ENCODE assay signal across 8 cellular contexts in the genomic region with DNA sequence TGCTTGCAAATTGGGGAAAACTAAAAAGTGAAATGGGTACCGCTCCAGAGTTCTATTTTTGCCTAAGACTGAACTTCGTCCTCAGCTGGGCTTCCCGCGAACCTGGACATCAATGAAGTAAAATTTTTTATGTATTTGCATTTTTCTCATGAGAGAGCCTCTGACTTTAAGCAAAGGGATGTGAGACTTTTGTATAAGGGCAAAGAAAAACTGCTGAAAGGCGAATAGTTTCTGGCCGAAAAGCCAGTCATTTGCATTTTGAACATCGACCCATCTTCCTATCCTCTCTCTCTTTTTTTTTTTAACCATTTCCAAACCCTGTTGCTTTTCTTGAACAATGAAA. TPM values are rescaled to one million over a fixed set of nuclear protein-coding genes. Genes with fewer than 3 reads are reported as not detected.
DNase-seq lines count a peak whose midpoint lies in the region; ATAC-seq and TF ChIP-seq lines count a peak whose summit lies in the region.

No MANE protein-coding gene starts in this region.

- H3K4me1 ChIP-seq in HEK293 (ENCODE audit: control insufficient read depth, insufficient read depth, low read length), result no peaks in the 10 kb centered on the region
- H3K4me1 ChIP-seq in lower lobe of right lung, result peaks cover 15% of the 10 kb centered on the region

- TF ChIP-seq CTCF in C4-2B (conservative IDR thresholded peaks at IDR 0.05) (no peak), HEK293 (tag by site-specific recombination; IDR thresholded peaks at IDR 0.05) (no peak), lower lobe of right lung (IDR thresholded peaks at IDR 0.05) (no peak)

- ATAC-seq in activated naive CD8-positive, alpha-beta T cell treated with anti-CD3 and anti-CD28 coated beads, Interleukin-2, amount 50 U/mL, for 24 hours, result no peak
- no peak for ATAC-seq in lower lobe of right lung
- no peak for ATAC-seq in HG02588 (IDR thresholded peaks at IDR 0.05; ENCODE audit: unreplicated experiment)
- no peak for ATAC-seq in HG02610 (IDR thresholded peaks at IDR 0.05; ENCODE audit: unreplicated experiment)

- POLR2A ChIA-PET in HEK293 (lab: Yijun Ruan, JAX), result no interaction called here

- no peaks in the 10 kb centered on the region for H3K9me3 ChIP-seq in HEK293 (ENCODE audit: control insufficient read depth, insufficient read depth, low read depth, low read length)
- no peaks in the 10 kb centered on the region for H3K9me3 ChIP-seq in lower lobe of right lung

- intact Hi-C loops in lower lobe of right lung (cut with DNase I), result no loop called here

- H3K27ac Mint-ChIP-seq in activated naive CD8-positive, alpha-beta T cell treated with anti-CD3 and anti-CD28 coated beads, Interleukin-2, amount 50 U/mL, for 24 hours, result peak overlapping the region; percentile 84

- H3K4me3 Mint-ChIP-seq in activated naive CD8-positive, alpha-beta T cell treated with anti-CD3 and anti-CD28 coated beads, Interleukin-2, amount 50 U/mL, for 24 hours, result peak overlapping the region; percentile 93

- H3K9me3 Mint-ChIP-seq in activated naive CD8-positive, alpha-beta T cell treated with anti-CD3 and anti-CD28 coated beads, Interleukin-2, amount 50 U/mL, for 24 hours, result no peaks in the 10 kb centered on the region

- H3K36me3 ChIP-seq in HEK293 (ENCODE audit: control insufficient read depth in 2 of 2, insufficient read depth in 1 of 2, low read length in 2 of 2) (peaks cover 32 to 43% of the 10 kb centered on the region in 2 experiments), lower lobe of right lung (peaks cover 40% of the 10 kb centered on the region)

- peaks cover 25% of the 10 kb centered on the region for H3K36me3 Mint-ChIP-seq in activated naive CD8-positive, alpha-beta T cell treated with anti-CD3 and anti-CD28 coated beads, Interleukin-2, amount 50 U/mL, for 24 hours (ENCODE audit: low read depth)

- H3K4me1 Mint-ChIP-seq in activated naive CD8-positive, alpha-beta T cell treated with anti-CD3 and anti-CD28 coated beads, Interleukin-2, amount 50 U/mL, for 24 hours, result peaks cover 36% of the 10 kb centered on the region

- no peak for DNase-seq in activated naive CD8-positive, alpha-beta T cell treated with anti-CD3 and anti-CD28 coated beads, Interleukin-2, amount 50 U/mL, for 24 hours
- DNase-seq in lower lobe of right lung (no peak), NCI-H1105 (lab: John Stamatoyannopoulos, UW) (no peak)
- DNase-seq in effector CD8-positive, alpha-beta T cell (lab: John Stamatoyannopoulos, UW), result no peak

- no peaks in the 10 kb centered on the region for H3K27me3 ChIP-seq in lower lobe of right lung (ENCODE audit: low read depth)

- H3K4me3 ChIP-seq in HEK293 (ENCODE audit: low read depth, low read length), result peak overlapping the region; percentile 94
- H3K4me3 ChIP-seq in lower lobe of right lung, result peak overlapping the region; percentile 90

- H3K27ac ChIP-seq in C4-2B (peak overlapping the region; percentile 99), HEK293 (ENCODE audit: extremely low read depth, low read depth, low read length) (peak overlapping the region; percentile 79; the same call in 1 of the 2 replicates), lower lobe of right lung (peak overlapping the region; percentile 90)

- H3K27me3 Mint-ChIP-seq in activated naive CD8-positive, alpha-beta T cell treated with anti-CD3 and anti-CD28 coated beads, Interleukin-2, amount 50 U/mL, for 24 hours, result no peaks in the 10 kb centered on the region

- CTCF ChIA-PET in HEK293 (lab: Yijun Ruan, JAX), result interaction anchor here (0.5 to 0.9 kb wide), 4 partner anchors 41 to 1346 kb away, joined by 3 to 6 read pairs (median 4); no protein-coding TSS in a partner anchor

TF ChIP-seq in HEK293, 187 proteins besides CTCF, POLR2A, EP300 and RAD21:
- no peak for TF ChIP-seq ZFP69B (tag by site-specific recombination; IDR thresholded peaks at IDR 0.05)
- TF ChIP-seq ZNF747 (tag by site-specific recombination; IDR thresholded peaks at IDR 0.05), result no peak
- no peak for TF ChIP-seq KLF10 (tag by site-specific recombination; IDR thresholded peaks at IDR 0.05)
- no peak for TF ChIP-seq ZNF132 (tag by site-specific recombination; IDR thresholded peaks at IDR 0.05; ENCODE audit: borderline replicate concordance)
- TF ChIP-seq ZNF133 (tag by site-specific recombination; IDR thresholded peaks at IDR 0.05), result no peak
- TF ChIP-seq ZNF837 (tag by site-specific recombination; IDR thresholded peaks at IDR 0.05), result no peak
- TF ChIP-seq, protein P1, sequence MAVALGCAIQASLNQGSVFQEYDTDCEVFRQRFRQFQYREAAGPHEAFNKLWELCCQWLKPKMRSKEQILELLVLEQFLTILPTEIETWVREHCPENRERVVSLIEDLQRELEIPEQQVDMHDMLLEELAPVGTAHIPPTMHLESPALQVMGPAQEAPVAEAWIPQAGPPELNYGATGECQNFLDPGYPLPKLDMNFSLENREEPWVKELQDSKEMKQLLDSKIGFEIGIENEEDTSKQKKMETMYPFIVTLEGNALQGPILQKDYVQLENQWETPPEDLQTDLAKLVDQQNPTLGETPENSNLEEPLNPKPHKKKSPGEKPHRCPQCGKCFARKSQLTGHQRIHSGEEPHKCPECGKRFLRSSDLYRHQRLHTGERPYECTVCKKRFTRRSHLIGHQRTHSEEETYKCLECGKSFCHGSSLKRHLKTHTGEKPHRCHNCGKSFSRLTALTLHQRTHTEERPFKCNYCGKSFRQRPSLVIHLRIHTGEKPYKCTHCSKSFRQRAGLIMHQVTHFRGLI (tag by site-specific recombination; IDR thresholded peaks at IDR 0.05), result no peak
- no peak for TF ChIP-seq KLF9 (tag by site-specific recombination; IDR thresholded peaks at IDR 0.05; ENCODE audit: low read depth)
- no peak for TF ChIP-seq ZNF544 (tag by site-specific recombination; IDR thresholded peaks at IDR 0.05)
- TF ChIP-seq, protein P2, sequence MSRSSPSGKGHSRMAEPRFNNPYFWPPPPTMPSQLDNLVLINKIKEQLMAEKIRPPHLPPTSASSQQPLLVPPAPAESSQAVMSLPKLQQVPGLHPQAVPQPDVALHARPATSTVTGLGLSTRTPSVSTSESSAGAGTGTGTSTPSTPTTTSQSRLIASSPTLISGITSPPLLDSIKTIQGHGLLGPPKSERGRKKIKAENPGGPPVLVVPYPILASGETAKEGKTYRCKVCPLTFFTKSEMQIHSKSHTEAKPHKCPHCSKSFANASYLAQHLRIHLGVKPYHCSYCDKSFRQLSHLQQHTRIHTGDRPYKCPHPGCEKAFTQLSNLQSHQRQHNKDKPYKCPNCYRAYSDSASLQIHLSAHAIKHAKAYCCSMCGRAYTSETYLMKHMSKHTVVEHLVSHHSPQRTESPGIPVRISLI (tag by site-specific recombination; IDR thresholded peaks at IDR 0.05), result no peak
- TF ChIP-seq ZNF571 (tag by site-specific recombination; IDR thresholded peaks at IDR 0.05), result no peak
- TF ChIP-seq, protein P3, sequence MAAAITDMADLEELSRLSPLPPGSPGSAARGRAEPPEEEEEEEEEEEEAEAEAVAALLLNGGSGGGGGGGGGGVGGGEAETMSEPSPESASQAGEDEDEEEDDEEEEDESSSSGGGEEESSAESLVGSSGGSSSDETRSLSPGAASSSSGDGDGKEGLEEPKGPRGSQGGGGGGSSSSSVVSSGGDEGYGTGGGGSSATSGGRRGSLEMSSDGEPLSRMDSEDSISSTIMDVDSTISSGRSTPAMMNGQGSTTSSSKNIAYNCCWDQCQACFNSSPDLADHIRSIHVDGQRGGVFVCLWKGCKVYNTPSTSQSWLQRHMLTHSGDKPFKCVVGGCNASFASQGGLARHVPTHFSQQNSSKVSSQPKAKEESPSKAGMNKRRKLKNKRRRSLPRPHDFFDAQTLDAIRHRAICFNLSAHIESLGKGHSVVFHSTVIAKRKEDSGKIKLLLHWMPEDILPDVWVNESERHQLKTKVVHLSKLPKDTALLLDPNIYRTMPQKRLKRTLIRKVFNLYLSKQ (tag by site-specific recombination; IDR thresholded peaks at IDR 0.05; ENCODE audit: borderline replicate concordance), result no peak
- TF ChIP-seq ZNF302 (tag by site-specific recombination; IDR thresholded peaks at IDR 0.05; ENCODE audit: low read depth), result no peak
- TF ChIP-seq SP7 (tag by site-specific recombination; IDR thresholded peaks at IDR 0.05), result no peak
- no peak for TF ChIP-seq ZNF426 (tag by site-specific recombination; IDR thresholded peaks at IDR 0.05)
- TF ChIP-seq ZNF677 (tag by site-specific recombination; IDR thresholded peaks at IDR 0.05), result no peak

RNA-seq across cellular contexts. Expression of a gene that starts 0.6 kb away (rescaled TPM):
- 47.7 TPM for total RNA-seq in lower lobe of right lung

RNA-seq across cellular contexts. Expression of a gene that starts 46.8 kb away (rescaled TPM):
- total RNA-seq in lower lobe of right lung, result 17.1 TPM

RNA-seq across cellular contexts. Expression of a gene that starts 49.6 kb away (rescaled TPM):
- total RNA-seq in lower lobe of right lung, result 89.4 TPM
